ENCODE assay signal across 8 cellular contexts in the genomic region with DNA sequence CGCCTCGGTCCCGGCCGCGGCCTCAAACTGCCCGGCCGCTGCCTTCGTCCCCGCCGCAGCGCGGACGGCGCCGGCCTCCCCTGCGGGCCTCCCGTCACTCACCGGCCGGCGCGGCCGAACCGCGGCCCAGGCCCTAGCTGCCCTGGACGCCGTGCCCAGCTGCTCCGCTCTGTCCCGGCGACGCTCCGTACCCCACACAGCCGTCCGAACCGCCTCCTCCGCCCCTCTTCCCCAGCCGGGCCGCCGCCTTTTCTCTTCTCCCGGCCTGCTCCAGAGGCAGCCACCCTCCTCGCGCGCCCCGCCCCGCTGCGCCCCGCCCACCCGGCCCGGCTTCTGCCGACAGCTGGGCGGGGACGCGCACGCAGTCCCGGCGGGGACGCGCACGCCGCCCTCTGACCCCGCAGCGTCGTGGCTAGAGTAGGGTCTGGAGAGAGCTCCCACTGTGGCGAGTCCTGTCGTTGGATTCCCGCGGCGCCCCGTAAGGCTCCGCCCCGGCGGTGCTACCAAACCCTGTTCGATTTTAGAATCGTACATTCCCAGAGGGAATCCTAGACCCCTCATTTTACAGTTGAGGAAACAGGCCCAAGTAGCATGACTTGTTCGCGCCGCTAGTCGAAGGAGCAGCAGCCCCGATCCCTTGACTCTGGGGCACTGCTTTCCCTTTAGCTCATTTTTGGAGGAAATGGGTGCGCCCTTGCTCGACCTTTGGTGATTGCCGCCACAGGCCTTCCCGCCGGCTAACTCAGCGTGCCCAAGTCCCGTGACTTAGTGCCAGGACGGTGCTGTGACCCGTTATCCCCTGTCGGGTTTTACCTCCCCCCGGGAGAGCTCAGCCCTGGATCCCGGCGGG. TPM values are rescaled to one million over a fixed set of nuclear protein-coding genes. Genes with fewer than 3 reads are reported as not detected.
A peak's percentile ranks its signal among the peaks of the same experiment; 100 is the strongest.
DNase-seq lines count a peak whose midpoint lies in the region; TF ChIP-seq lines count a peak whose summit lies in the region.

A gene with protein sequence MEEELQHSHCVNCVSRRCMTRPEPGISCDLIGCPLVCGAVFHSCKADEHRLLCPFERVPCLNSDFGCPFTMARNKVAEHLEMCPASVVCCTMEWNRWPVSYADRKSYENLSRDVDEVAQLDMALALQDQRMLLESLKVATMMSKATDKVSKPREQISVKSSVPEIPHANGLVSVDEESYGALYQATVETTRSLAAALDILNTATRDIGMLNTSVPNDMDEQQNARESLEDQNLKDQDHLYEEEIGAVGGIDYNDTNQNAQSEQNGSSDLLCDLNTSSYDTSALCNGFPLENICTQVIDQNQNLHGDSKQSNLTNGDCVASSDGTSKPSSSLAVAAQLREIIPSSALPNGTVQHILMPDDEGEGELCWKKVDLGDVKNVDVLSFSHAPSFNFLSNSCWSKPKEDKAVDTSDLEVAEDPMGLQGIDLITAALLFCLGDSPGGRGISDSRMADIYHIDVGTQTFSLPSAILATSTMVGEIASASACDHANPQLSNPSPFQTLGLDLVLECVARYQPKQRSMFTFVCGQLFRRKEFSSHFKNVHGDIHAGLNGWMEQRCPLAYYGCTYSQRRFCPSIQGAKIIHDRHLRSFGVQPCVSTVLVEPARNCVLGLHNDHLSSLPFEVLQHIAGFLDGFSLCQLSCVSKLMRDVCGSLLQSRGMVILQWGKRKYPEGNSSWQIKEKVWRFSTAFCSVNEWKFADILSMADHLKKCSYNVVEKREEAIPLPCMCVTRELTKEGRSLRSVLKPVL (minus strand): TSS at position 295 of the 850 bp plus-strand sequence. CDS start 8,390 bp downstream, outside the sequence.

- peaks cover 40% of the 10 kb centered on the region for H3K4me1 ChIP-seq in GM23248 (ENCODE audit: insufficient read depth)
- H3K4me1 ChIP-seq in Karpas-422 (ENCODE audit: low read length), result peaks cover 43% of the 10 kb centered on the region
- peaks cover 0 to 54% (median 35%) of the 10 kb centered on the region in 4 donors for H3K4me1 ChIP-seq in stomach

- H3K27ac ChIP-seq in GM23248, result peak within 1 kb of the TSS; percentile 96
- H3K27ac ChIP-seq in Karpas-422 (ENCODE audit: low read length), result peak within 1 kb of the TSS; percentile 80
- H3K27ac ChIP-seq in neural cell (ENCODE audit: low read length), result peak within 1 kb of the TSS; percentile 89
- peak within 1 kb of the TSS; percentile 91 to 96 (median 93) for H3K27ac ChIP-seq in stomach

- WGBS in GM23248 (ENCODE audit: low coverage in 1 of 2, low lambda C conversion rate in 2 of 2, missing lambda C conversion rate in 2 of 2), 2 experiments, result 0 to 2% methylated on average over 46 to 90 of the region's 91 CpGs
- WGBS in stomach, 5 donors, result 0 to 1% (median 0%) methylated on average over 14 to 91 of the region's 91 CpGs

- H3K9me2 ChIP-seq in GM23248 (ENCODE audit: insufficient read depth) (no peaks in the 10 kb centered on the region), Karpas-422 (replicated peaks; ENCODE audit: insufficient read depth, low read length) (no peaks in the 10 kb centered on the region), neural cell (ENCODE audit: insufficient read depth, low read length) (no peaks in the 10 kb centered on the region)

- TF ChIP-seq EP300 in neural cell (conservative IDR thresholded peaks at IDR 0.05; ENCODE audit: poor library complexity, severe bottlenecking) (peak; percentile 56), stomach (IDR thresholded peaks at IDR 0.05) (no peak)

- TF ChIP-seq CTCF in neural cell (IDR thresholded peaks at IDR 0.05; ENCODE audit: poor library complexity, severe bottlenecking) (peak; percentile 62), stomach (IDR thresholded peaks at IDR 0.05) (peak in 5 of 7 experiments; percentile 7 to 30 (median 14))

- H3K9me3 ChIP-seq in GM23248 (ENCODE audit: low read depth), result no peaks in the 10 kb centered on the region
- H3K9me3 ChIP-seq in Karpas-422 (ENCODE audit: low read length), result no peaks in the 10 kb centered on the region
- no peaks in the 10 kb centered on the region for H3K9me3 ChIP-seq in neural cell (ENCODE audit: low read length)
- no peaks in the 10 kb centered on the region for H3K9me3 ChIP-seq in stomach

- no peaks in the 10 kb centered on the region for H4K20me1 ChIP-seq in GM23248 (ENCODE audit: insufficient read depth)
- no peaks in the 10 kb centered on the region for H4K20me1 ChIP-seq in Karpas-422 (ENCODE audit: insufficient read depth, low read depth, low read length)
- no peaks in the 10 kb centered on the region for H4K20me1 ChIP-seq in neural cell (ENCODE audit: insufficient read depth)

- peak within 1 kb of the TSS; percentile 99 for H2AFZ ChIP-seq in GM23248
- H2AFZ ChIP-seq in Karpas-422 (ENCODE audit: low read length), result 0 out of 2 replicates have a peak within 1 kb of the TSS, but pooled peaks have one; percentile 26
- H2AFZ ChIP-seq in neural cell (ENCODE audit: low read depth, low read length), result peak within 1 kb of the TSS; percentile 81

- H3F3A ChIP-seq in GM23248 (ENCODE audit: insufficient read depth), result peaks cover 19% of the 10 kb centered on the region
- peaks cover 3% of the 10 kb centered on the region for H3F3A ChIP-seq in neural cell (ENCODE audit: insufficient read depth, low read length, poor library complexity, severe bottlenecking)

- no peaks in the 10 kb centered on the region for H3K36me3 ChIP-seq in GM23248 (ENCODE audit: low read depth)
- H3K36me3 ChIP-seq in Karpas-422 (ENCODE audit: insufficient read depth, low read length), result peaks cover 13% of the 10 kb centered on the region
- no peaks in the 10 kb centered on the region for H3K36me3 ChIP-seq in neural cell (ENCODE audit: insufficient read depth, low read length)
- no peaks in the 10 kb centered on the region for H3K36me3 ChIP-seq in stomach

- H3K27me3 ChIP-seq in GM23248 (replicated peaks; ENCODE audit: insufficient read depth), result no peaks in the 10 kb centered on the region
- no peaks in the 10 kb centered on the region for H3K27me3 ChIP-seq in Karpas-422 (ENCODE audit: low read length)
- no peaks in the 10 kb centered on the region for H3K27me3 ChIP-seq in neural cell (ENCODE audit: insufficient read depth, low read depth, low read length)
- H3K27me3 ChIP-seq in stomach, result no peaks in the 10 kb centered on the region

- peak; percentile 89 for DNase-seq in EH (ENCODE audit: low read depth)
- peak; percentile 92 for DNase-seq in GM23248
- DNase-seq in Karpas-422, result peak; percentile 96
- DNase-seq in RPMI7951 (ENCODE audit: low read depth), result peak; percentile 87
- DNase-seq in activated effector memory CD4-positive, alpha-beta T cell treated with Interleukin-2 at 50 U/mL for 16 hours, result peak; percentile 85
- peak; percentile 80 for DNase-seq in fibroblast of the conjunctiva (ENCODE audit: low read depth)
- peak; percentile 89 for DNase-seq in stomach

- H3K9ac ChIP-seq in GM23248 (peak within 1 kb of the TSS; percentile 90), Karpas-422 (ENCODE audit: low read length) (peak within 1 kb of the TSS; percentile 89), neural cell (ENCODE audit: low read length) (peak within 1 kb of the TSS; percentile 93)

- H3K79me2 ChIP-seq in GM23248 (ENCODE audit: insufficient read depth) (peaks cover 55% of the 10 kb centered on the region), Karpas-422 (ENCODE audit: low read length) (peaks cover 52% of the 10 kb centered on the region), neural cell (replicated peaks; ENCODE audit: insufficient read depth, low read length) (peaks cover 44% of the 10 kb centered on the region)

- intact Hi-C loops in stomach (cut with DNase I; ENCODE audit: low total_unique reads), result no loop called here

- peak within 1 kb of the TSS; percentile 99 for H3K4me2 ChIP-seq in GM23248 (ENCODE audit: unreplicated experiment)
- peak within 1 kb of the TSS; percentile 95 for H3K4me2 ChIP-seq in Karpas-422 (ENCODE audit: low read depth, low read length, poor library complexity, severe bottlenecking)
- peak within 1 kb of the TSS; percentile 91 for H3K4me2 ChIP-seq in neural cell (ENCODE audit: low read length)

- peak within 1 kb of the TSS; percentile 92 for H3K4me3 ChIP-seq in GM23248
- peak within 1 kb of the TSS; percentile 89 for H3K4me3 ChIP-seq in Karpas-422 (ENCODE audit: low read length)
- peak within 1 kb of the TSS; percentile 90 for H3K4me3 ChIP-seq in neural cell (ENCODE audit: low read length)
- peak within 1 kb of the TSS; percentile 67 to 80 (median 76) for H3K4me3 ChIP-seq in stomach

- TF ChIP-seq POLR2A in stomach (IDR thresholded peaks at IDR 0.05), result no peak

- in situ Hi-C loops in GM23248 (cut with MboI), result no loop called here

- TF ChIP-seq RAD21 in neural cell (conservative IDR thresholded peaks at IDR 0.05), result no peak

TF ChIP-seq in neural cell, 6 proteins besides CTCF, POLR2A, EP300 and RAD21 (continues in another document):
- no peak for TF ChIP-seq SMC3 (conservative IDR thresholded peaks at IDR 0.05; ENCODE audit: poor library complexity)
- TF ChIP-seq TAF1 (IDR thresholded peaks at IDR 0.05; ENCODE audit: low read depth), result peak; percentile 64
- TF ChIP-seq POLR2AphosphoS5 (IDR thresholded peaks at IDR 0.05), result peak; percentile 97
- peak; percentile 55 for TF ChIP-seq MXI1 (conservative IDR thresholded peaks at IDR 0.05; ENCODE audit: poor library complexity, severe bottlenecking)

RNA-seq across cellular contexts. Expression of the gene that starts here (rescaled TPM):
- total RNA-seq in GM23248 (2014; rRNA removed; shearing (Covaris generic)), result 9.4 and 12.6 TPM in 2 replicates
- polyA plus RNA-seq in GM23248 (2016; fragmentation: Nextera tagmentation; extraction: Ambion mirVana), result 7.4 and 8.5 TPM in 2 replicates
- total RNA-seq in Karpas-422 (2014; rRNA removed; shearing (Covaris generic); ENCODE audit: low replicate concordance), result 14.2 and 30.6 TPM in 2 replicates
- total RNA-seq in RPMI7951 (2014; rRNA removed; shearing (Covaris generic)), result 9.2 and 12.1 TPM in 2 replicates
- polyA plus RNA-seq in neural cell, result 13.3 and 14.0 TPM in 2 replicates
- 59.4 and 75.1 TPM in 2 replicates for polyA minus RNA-seq in neural cell
- total RNA-seq in stomach, result 10 to 100 TPM in 3 of 5 donors, 1 to 10 TPM in 2; 1.2 to 32.5 (median 10.4) TPM
- polyA plus RNA-seq in stomach, result 1 to 10 TPM; 2.4 to 3.3 (median 2.6) TPM

Comparison
In these comparisons a context has a peak if more than half of its experiments do, and no peak if none do; other contexts are left out.
1. Peak in every context shown above with its lines: DNase-seq, H3K4me3 ChIP-seq and H3K27ac ChIP-seq.
2. H2AFZ ChIP-seq: peak in every context shown above with its lines; median percentile 99 in GM23248; 81 in neural cell; 26 in Karpas-422.